Comparison of ENCODE assay signal across 8 cellular contexts in genomic region chr1:245155186-245156040, GRCh38. TPM values are rescaled to one million over a fixed set of nuclear protein-coding genes. Genes with fewer than 3 reads are reported as not detected.
A peak's percentile ranks its signal among the peaks of the same experiment; 100 is the strongest.
DNase-seq lines count a peak whose midpoint lies in the region; ATAC-seq, FAIRE-seq and TF ChIP-seq lines count a peak whose summit lies in the region.

No MANE protein-coding gene starts in this region.

- peaks cover 20% of the 10 kb centered on the region for H3K27me3 Mint-ChIP-seq in memory B cell

- intact Hi-C loops in uterus (cut with DNase I; ENCODE audit: low total_unique reads): no loop called here

- H3K36me3 ChIP-seq in uterus: no peaks in the 10 kb centered on the region

- no peak overlapping the region for H3K27ac Mint-ChIP-seq in memory B cell

- no peak overlapping the region for H3K27ac ChIP-seq in coronary artery
- H3K27ac ChIP-seq in uterus: no peak overlapping the region

- H3K36me3 Mint-ChIP-seq in memory B cell: peaks cover 3% of the 10 kb centered on the region

- H3K4me1 ChIP-seq in uterus: peaks cover 0 to 32% of the 10 kb centered on the region in 2 donors

- peaks cover 5% of the 10 kb centered on the region for H3K9me3 Mint-ChIP-seq in memory B cell

- TF ChIP-seq POLR2A in uterus (IDR thresholded peaks at IDR 0.05): no peak

- ATAC-seq in memory B cell (ENCODE audit: low read depth): no peak
- no peak for ATAC-seq in HG02642 (IDR thresholded peaks at IDR 0.05; ENCODE audit: poor library complexity, unreplicated experiment)
- no peak for ATAC-seq in HG03565 (IDR thresholded peaks at IDR 0.05; ENCODE audit: unreplicated experiment)

- H3K4me3 ChIP-seq in GM12875 (ENCODE audit: low read depth, low read length) (peak overlapping the region; percentile 47), coronary artery (peak overlapping the region; percentile 73), uterus (peak overlapping the region; percentile 24 to 41)

- TF ChIP-seq CTCF in GM12875 (IDR thresholded peaks at IDR 0.05; ENCODE audit: borderline replicate concordance, insufficient read depth, low read depth, low read length) (no peak), coronary artery (IDR thresholded peaks at IDR 0.05) (no peak), uterus (IDR thresholded peaks at IDR 0.05) (no peak)

- no peak for FAIRE-seq in RCC 7860 (lab: Jason Lieb, UNC)

- peaks cover 0 to 6% of the 10 kb centered on the region in 2 donors for H3K27me3 ChIP-seq in uterus

- H3K4me1 Mint-ChIP-seq in memory B cell: peaks cover 16% of the 10 kb centered on the region

- no peaks in the 10 kb centered on the region for H3K9me3 ChIP-seq in uterus

- DNase-seq in AG08396 (ENCODE audit: low spot score) (peak; percentile 57), RCC 7860 (ENCODE audit: low spot score) (peak; percentile 35), coronary artery (ENCODE audit: low spot score) (no peak), memory B cell (ENCODE audit: low spot score in 2 of 2) (peak; percentile 5 to 37), uterus (no peak)

- H3K4me3 Mint-ChIP-seq in memory B cell: peak overlapping the region; percentile 79

RNA-seq across cellular contexts. Expression of gene KIF26B, which starts 0.6 kb away (rescaled TPM):
- 10 to 100 TPM in 1 of 4 donors, 1 to 10 TPM in 1, under 1 TPM in 1, not detected in 1; 0.27 to 17.4 (median 1.3) TPM for total RNA-seq in uterus

Comparison
In these comparisons a context has a peak if more than half of its experiments do, and no peak if none do; other contexts are left out.
1. DNase-seq: peak in AG08396 (single experiment), RCC 7860 (single experiment) and memory B cell (2 of 2); none in coronary artery (single experiment) and uterus (0 of 2).
2. Peak in every context shown above with its lines, with median percentiles within 50 percentile points of each other: H3K4me3 ChIP-seq.